Comparison of ENCODE assay signal across 27 cellular contexts in genomic region chr11:122834065-122834464, GRCh38. TPM values are rescaled to one million over a fixed set of nuclear protein-coding genes. Genes with fewer than 3 reads are reported as not detected.
"Had no signal": no experiment of that assay in that cellular context is flagged by ENCODE, and none has a peak within 500 bp of the region (broad histone marks: within the 10 kb centered on the region; RNA-seq: fewer than 3 reads in every experiment).

No MANE protein-coding gene starts in this region.

- H3K4me3 ChIP-seq: ascending aorta, body of pancreas, PC-9 had no signal

- DNase-seq: activated CD4-positive, alpha-beta T cell treated with anti-CD3 and anti-CD28 coated beads for 48 hours; activated CD4-positive, alpha-beta T cell treated with anti-CD3 and anti-CD28 coated beads, Interleukin-2, amount 50 U/mL, for 4 hours; activated CD8-positive, alpha-beta memory T cell treated with anti-CD3 and anti-CD28 coated beads, Interleukin-2, amount 50 U/mL, for 48 hours; activated CD8-positive, alpha-beta T cell treated with anti-CD3 and anti-CD28 coated beads, Interleukin-2, amount 10 ng/mL, durations not matched to agents 7 days and 5 days; activated naive CD4-positive, alpha-beta T cell treated with anti-CD3 and anti-CD28 coated beads, Interleukin-2, amount 50 U/mL, for 16 hours; activated naive CD8-positive, alpha-beta T cell treated with anti-CD3 and anti-CD28 coated beads, Interleukin-2, amount 50 U/mL, for 24 hours; activated T-cell treated with anti-CD3 and anti-CD28 coated beads, Interleukin-2, amount 50 U/mL, for 1 hour; amniotic stem cell; body of pancreas; Karpas-422; MM.1S; NCI-H1105; NCI-H1436; NCI-H1694 treated with DMSO at 0.1 percent for 48 hours; NCI-H2029 treated with DMSO at 0.1 percent for 48 hours; NCI-H345; NCI-H510A; NCI-H526 treated with DMSO at 0.1 percent for 48 hours; NCI-H82; PC-9; SHP77 treated with DMSO at 0.1 percent for 48 hours; T-cell; T-helper 2 cell; T1000 had no signal

- H3K4me1 ChIP-seq: ascending aorta, body of pancreas had no signal

- H3K9me3 ChIP-seq: ascending aorta, body of pancreas had no signal

- H3K27ac Mint-ChIP-seq: activated CD8-positive, alpha-beta T cell treated with anti-CD3 and anti-CD28 coated beads, Interleukin-2, amount 10 ng/mL, durations not matched to agents 7 days and 5 days; activated naive CD8-positive, alpha-beta T cell treated with anti-CD3 and anti-CD28 coated beads, Interleukin-2, amount 50 U/mL, for 24 hours had no signal

- H3K27ac ChIP-seq: ascending aorta, body of pancreas, PC-9 had no signal

- H3K4me3 Mint-ChIP-seq: activated CD8-positive, alpha-beta T cell treated with anti-CD3 and anti-CD28 coated beads, Interleukin-2, amount 10 ng/mL, durations not matched to agents 7 days and 5 days; activated naive CD8-positive, alpha-beta T cell treated with anti-CD3 and anti-CD28 coated beads, Interleukin-2, amount 50 U/mL, for 24 hours; central memory CD8-positive, alpha-beta T cell; T-cell had no signal

- ATAC-seq: activated CD4-positive, CD25-positive, alpha-beta regulatory T cell treated with anti-CD3 and anti-CD28 coated beads, Interleukin-2, amount 50 U/mL, for 24 hours; activated CD8-positive, alpha-beta T cell treated with anti-CD3 and anti-CD28 coated beads, Interleukin-2, amount 10 ng/mL, durations not matched to agents 7 days and 5 days; activated naive CD8-positive, alpha-beta T cell treated with anti-CD3 and anti-CD28 coated beads, Interleukin-2, amount 50 U/mL, for 24 hours; body of pancreas; T-cell had no signal

- H3K9me3 Mint-ChIP-seq: central memory CD8-positive, alpha-beta T cell; T-cell had no signal

- H3K27me3 ChIP-seq: ascending aorta, body of pancreas had no signal

- H3K36me3 ChIP-seq: ascending aorta had no signal

- H3K27me3 Mint-ChIP-seq: activated naive CD8-positive, alpha-beta T cell treated with anti-CD3 and anti-CD28 coated beads, Interleukin-2, amount 50 U/mL, for 24 hours; central memory CD8-positive, alpha-beta T cell; T-cell had no signal

- H3K36me3 Mint-ChIP-seq: T-cell had no signal

RNA-seq across cellular contexts. Expression of gene CRTAM, which starts 4.2 kb away (rescaled TPM):
- total RNA-seq: ascending aorta, body of pancreas, PC-9 had no signal
